ENCODE assay signal across 8 cellular contexts in genomic region chr12:50101663-50102062, GRCh38. TPM values are rescaled to one million over a fixed set of nuclear protein-coding genes. Genes with fewer than 3 reads are reported as not detected.
DNase-seq lines count a peak whose midpoint lies in the region; ATAC-seq and TF ChIP-seq lines count a peak whose summit lies in the region.

No MANE protein-coding gene starts in this region.

- no peak overlapping the region for H2AFZ ChIP-seq in SK-N-SH (ENCODE audit: low read depth)

- H3K4me3 ChIP-seq in SK-N-SH (ENCODE audit: low read depth in 2 of 2, low read length in 1 of 2) = no peak overlapping the region
- H3K4me3 ChIP-seq in tibial artery = no peak overlapping the region

- H3K4me1 Mint-ChIP-seq in activated naive CD4-positive, alpha-beta T cell treated with anti-CD3 and anti-CD28 coated beads, Interleukin-2, amount 50 U/mL, for 24 hours = peaks cover 3% of the 10 kb centered on the region
- H3K4me1 Mint-ChIP-seq in naive thymus-derived CD8-positive, alpha-beta T cell = peaks cover 0 to 6% (median under 1%) of the 10 kb centered on the region in 4 donors

- H3K36me3 ChIP-seq in SK-N-SH (replicated peaks in 1 of 2; ENCODE audit: control insufficient read depth in 1 of 2, insufficient read depth in 2 of 2, low read length in 1 of 2) (peaks cover 34 to 38% of the 10 kb centered on the region in 2 experiments), tibial artery (peaks cover 28 to 53% (median 41%) of the 10 kb centered on the region in 3 donors)

- no peak for DNase-seq in activated naive CD4-positive, alpha-beta T cell treated with anti-CD3 and anti-CD28 coated beads, Interleukin-2, amount 50 U/mL, for 16 hours
- DNase-seq in SK-N-SH (peak; percentile 51), glomerular visceral epithelial cell (ENCODE audit: extremely low spot score) (peak; percentile 37), tibial artery (no peak), NCI-H1436 (lab: John Stamatoyannopoulos, UW) (no peak), T-helper 2 cell (no peak)
- no peak for DNase-seq in naive thymus-derived CD8-positive, alpha-beta T cell

- H3K4me3 Mint-ChIP-seq in activated naive CD4-positive, alpha-beta T cell treated with anti-CD3 and anti-CD28 coated beads, Interleukin-2, amount 50 U/mL, for 24 hours = no peak overlapping the region
- no peak overlapping the region for H3K4me3 Mint-ChIP-seq in naive thymus-derived CD8-positive, alpha-beta T cell

- H3K27ac Mint-ChIP-seq in activated naive CD4-positive, alpha-beta T cell treated with anti-CD3 and anti-CD28 coated beads, Interleukin-2, amount 50 U/mL, for 24 hours = peak overlapping the region; percentile 23
- H3K27ac Mint-ChIP-seq in naive thymus-derived CD8-positive, alpha-beta T cell = peak overlapping the region in 2 of 10 donors; percentile 20 to 41

- H3K4me1 ChIP-seq in SK-N-SH (ENCODE audit: control insufficient read depth in 1 of 2, insufficient read depth in 2 of 2, low read depth in 1 of 2, low read length in 1 of 2) (peaks cover 0 to 23% of the 10 kb centered on the region in 2 experiments; a peak in 1 of 4 replicates), tibial artery (peaks cover 0 to 18% (median 13%) of the 10 kb centered on the region in 4 donors)

- peak overlapping the region in 1 of 2 experiments; percentile 28; a peak in 2 of 4 replicates for H3K27ac ChIP-seq in SK-N-SH (ENCODE audit: low read depth in 2 of 2, low read length in 1 of 2)
- no peak overlapping the region for H3K27ac ChIP-seq in tibial artery

- H3F3A ChIP-seq in SK-N-SH (replicated peaks; ENCODE audit: insufficient read depth) = peaks cover 35% of the 10 kb centered on the region

- TF ChIP-seq CTCF in SK-N-SH (IDR thresholded peaks at IDR 0.05) (peak; percentile 58), tibial artery (IDR thresholded peaks at IDR 0.05) (peak; percentile 36 to 43)

- WGBS in SK-N-SH (ENCODE audit: low lambda C conversion rate) = 80% methylated on average over 3 of the region's 3 CpGs

- no peak for ATAC-seq in naive thymus-derived CD8-positive, alpha-beta T cell

- H3K27me3 ChIP-seq in SK-N-SH (ENCODE audit: insufficient read depth) = no peaks in the 10 kb centered on the region
- no peaks in the 10 kb centered on the region for H3K27me3 ChIP-seq in tibial artery

- peaks cover 8% of the 10 kb centered on the region for H3K36me3 Mint-ChIP-seq in activated naive CD4-positive, alpha-beta T cell treated with anti-CD3 and anti-CD28 coated beads, Interleukin-2, amount 50 U/mL, for 24 hours
- peaks cover 0 to 52% (median 15%) of the 10 kb centered on the region in 3 donors for H3K36me3 Mint-ChIP-seq in naive thymus-derived CD8-positive, alpha-beta T cell

- no peak; the same call in 1 of the 2 replicates for TF ChIP-seq RAD21 in SK-N-SH (IDR thresholded peaks at IDR 0.05; ENCODE audit: low read length)

- no peak overlapping the region for H3K9ac ChIP-seq in SK-N-SH

- H3K9me3 ChIP-seq in SK-N-SH (no peaks in the 10 kb centered on the region), tibial artery (no peaks in the 10 kb centered on the region)

- intact Hi-C loops in tibial artery (cut with DNase I; ENCODE audit: low total_unique reads) = no loop called here

- no peak overlapping the region for H3K4me2 ChIP-seq in SK-N-SH

- no peaks in the 10 kb centered on the region for H4K20me1 ChIP-seq in SK-N-SH (ENCODE audit: insufficient read depth)

- H3K9me2 ChIP-seq in SK-N-SH = no peaks in the 10 kb centered on the region

- no peaks in the 10 kb centered on the region for H3K79me2 ChIP-seq in SK-N-SH (ENCODE audit: insufficient read depth)

- H3K9me3 Mint-ChIP-seq in activated naive CD4-positive, alpha-beta T cell treated with anti-CD3 and anti-CD28 coated beads, Interleukin-2, amount 50 U/mL, for 24 hours = no peaks in the 10 kb centered on the region
- no peaks in the 10 kb centered on the region for H3K9me3 Mint-ChIP-seq in naive thymus-derived CD8-positive, alpha-beta T cell

- CTCF ChIA-PET in SK-N-SH (lab: Yijun Ruan, JAX) = interaction anchor here (0.7 to 12.3 kb wide), 13 partner anchors 10 to 323 kb away, joined by 3 to 96 read pairs (median 4); partner anchors contain the start of gene COX14

- no peak for TF ChIP-seq EP300 in SK-N-SH (IDR thresholded peaks at IDR 0.05; ENCODE audit: borderline replicate concordance in 1 of 2, low read depth in 1 of 2, low read length in 1 of 2)

- POLR2A ChIA-PET in SK-N-SH (lab: Yijun Ruan, JAX) = interaction anchor here (0.7 to 2.5 kb wide), 3 partner anchors 11 to 16 kb away, joined by 3 to 11 read pairs (median 4); partner anchors contain the start of genes COX14 and SMARCD1
- POLR2A ChIA-PET in naive thymus-derived CD8-positive, alpha-beta T cell (lab: Charles Lee) = interaction anchor here (0.9 to 2.1 kb wide), 2 partner anchors 10 kb away, joined by 3 to 8 read pairs; partner anchors contain the start of gene COX14

- no peaks in the 10 kb centered on the region for H3K27me3 Mint-ChIP-seq in activated naive CD4-positive, alpha-beta T cell treated with anti-CD3 and anti-CD28 coated beads, Interleukin-2, amount 50 U/mL, for 24 hours
- H3K27me3 Mint-ChIP-seq in naive thymus-derived CD8-positive, alpha-beta T cell = peaks cover 0 to 9% (median 0%) of the 10 kb centered on the region in 5 donors

TF ChIP-seq in SK-N-SH, 30 proteins besides CTCF, POLR2A, EP300 and RAD21:
- TF ChIP-seq TEAD4 (IDR thresholded peaks at IDR 0.05; ENCODE audit: borderline replicate concordance, insufficient read depth) = no peak
- peak; percentile 20; the same call in 1 of the 2 replicates for TF ChIP-seq SMC3 (IDR thresholded peaks at IDR 0.05; ENCODE audit: low read depth, low read length)

RNA-seq across cellular contexts. Expression of gene GPD1, which starts 2.1 kb away (rescaled TPM):
- 0.07 and 0.26 TPM in 2 replicates for polyA plus RNA-seq in SK-N-SH (2012; rRNA removed)
- 0.06 and 0.07 TPM in 2 replicates for polyA plus RNA-seq in SK-N-SH (2012; cell fraction: cytosol; rRNA removed)
- 0.72 and 1.0 TPM in 2 replicates for polyA plus RNA-seq in SK-N-SH (2012; cell fraction: nucleus; rRNA removed)
- 1 to 10 TPM; 1.1 to 1.5 TPM for total RNA-seq in naive thymus-derived CD8-positive, alpha-beta T cell
- polyA plus RNA-seq in naive thymus-derived CD8-positive, alpha-beta T cell = not detected

RNA-seq across cellular contexts. Expression of gene COX14, which starts 10.4 kb away (rescaled TPM):
- 204 and 218 TPM in 2 replicates for polyA plus RNA-seq in SK-N-SH (2012; rRNA removed)
- polyA plus RNA-seq in SK-N-SH (2012; cell fraction: cytosol; rRNA removed) = 212 and 214 TPM in 2 replicates
- 56.4 and 74.7 TPM in 2 replicates for polyA plus RNA-seq in SK-N-SH (2012; cell fraction: nucleus; rRNA removed)
- total RNA-seq in naive thymus-derived CD8-positive, alpha-beta T cell = 10 to 100 TPM; 43.4 to 47.1 TPM
- 100 to 1,000 TPM; 266 to 317 (median 298) TPM for polyA plus RNA-seq in naive thymus-derived CD8-positive, alpha-beta T cell

RNA-seq across cellular contexts. Expression of gene SMARCD1, which starts 16.5 kb away (rescaled TPM):
- 58.5 and 77.2 TPM in 2 replicates for polyA plus RNA-seq in SK-N-SH (2012; rRNA removed)
- 37.1 and 43.2 TPM in 2 replicates for polyA plus RNA-seq in SK-N-SH (2012; cell fraction: cytosol; rRNA removed)
- polyA plus RNA-seq in SK-N-SH (2012; cell fraction: nucleus; rRNA removed) = 190 and 230 TPM in 2 replicates
- total RNA-seq in naive thymus-derived CD8-positive, alpha-beta T cell = 10 to 100 TPM; 63.1 to 71.8 TPM
- 10 to 100 TPM in 2 of 3 donors, 1 to 10 TPM in 1; 9.7 to 16.8 (median 16.0) TPM for polyA plus RNA-seq in naive thymus-derived CD8-positive, alpha-beta T cell

RNA-seq across cellular contexts. Expression of gene ASIC1, which starts 44.3 kb away (rescaled TPM):
- 24.3 and 28.4 TPM in 2 replicates for polyA plus RNA-seq in SK-N-SH (2012; rRNA removed)
- polyA plus RNA-seq in SK-N-SH (2012; cell fraction: cytosol; rRNA removed) = 13.0 and 18.6 TPM in 2 replicates
- polyA plus RNA-seq in SK-N-SH (2012; cell fraction: nucleus; rRNA removed) = 49.9 and 58.9 TPM in 2 replicates
- total RNA-seq in naive thymus-derived CD8-positive, alpha-beta T cell = 10 to 100 TPM; 11.7 to 12.2 TPM
- polyA plus RNA-seq in naive thymus-derived CD8-positive, alpha-beta T cell = 1 to 10 TPM in 2 of 3 donors, under 1 TPM in 1; 0.97 to 1.3 (median 1.0) TPM

Comparison
In these comparisons a context has a peak if more than half of its experiments do, and no peak if none do; other contexts are left out.
1. DNase-seq: peak in SK-N-SH (single experiment) and glomerular visceral epithelial cell (single experiment); none in activated naive CD4-positive, alpha-beta T cell treated with anti-CD3 and anti-CD28 coated beads, Interleukin-2, amount 50 U/mL, for 16 hours (single experiment), tibial artery (0 of 2), naive thymus-derived CD8-positive, alpha-beta T cell (0 of 10), NCI-H1436 (single experiment) and T-helper 2 cell (0 of 5).